8 cellular contexts compared by ENCODE assay signal in the genomic region with DNA sequence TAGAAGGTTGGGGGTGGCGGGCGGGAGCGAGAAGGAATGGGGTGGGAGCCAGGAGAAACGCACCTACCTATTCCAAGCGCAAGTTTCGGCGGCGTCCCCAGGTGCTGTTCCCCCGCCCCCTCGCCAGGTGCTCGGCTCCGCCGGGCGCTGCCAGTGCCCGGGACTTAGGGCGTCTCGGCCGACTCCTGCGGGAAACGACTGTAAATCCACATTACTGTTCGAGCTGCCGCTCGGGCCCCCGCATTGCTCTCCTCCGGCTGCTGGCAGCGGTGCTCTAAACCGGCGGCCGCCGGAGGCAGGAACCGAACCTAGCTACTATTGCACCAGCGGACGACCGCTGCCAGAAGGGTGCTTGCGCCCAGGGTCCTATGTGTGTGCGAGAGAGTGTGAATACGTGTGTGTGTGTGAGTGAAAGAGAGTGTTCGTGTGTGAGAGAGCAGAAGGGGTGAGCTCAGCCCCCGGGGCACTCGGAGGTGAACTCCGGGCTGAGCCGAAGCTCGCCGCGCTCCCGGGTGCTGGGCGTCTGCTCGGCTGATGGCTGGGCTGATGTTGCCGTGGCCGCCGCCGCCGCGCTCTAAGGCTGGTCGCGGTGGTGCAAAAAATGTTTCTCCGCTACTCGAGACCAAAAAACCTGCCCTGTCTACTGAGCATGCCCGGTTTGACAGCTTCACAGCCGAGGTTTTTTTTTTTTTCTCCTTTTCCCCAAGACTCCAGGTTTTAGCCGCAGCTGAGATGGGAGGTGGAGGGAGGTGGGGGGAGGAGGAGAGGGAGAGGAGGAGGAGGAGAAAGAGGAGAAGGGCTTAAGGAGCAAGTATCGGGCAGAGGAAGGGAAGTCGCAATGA.
DNase-seq lines count a peak whose midpoint lies in the region; ATAC-seq and TF ChIP-seq lines count a peak whose summit lies in the region.

No MANE protein-coding gene starts in this region.

- no peaks in the 10 kb centered on the region for H3K27me3 ChIP-seq in thoracic aorta (replicated peaks; ENCODE audit: insufficient read depth)

- H3K36me3 ChIP-seq in thoracic aorta, result no peaks in the 10 kb centered on the region

- peak; percentile 79 for DNase-seq in Caki2 (ENCODE audit: low read depth)
- DNase-seq in NCI-H2227 treated with DMSO at 0.1 percent for 48 hours (lab: John Stamatoyannopoulos, UW), result peak; percentile 82
- DNase-seq in caudate nucleus (lab: John Stamatoyannopoulos, UW), result peak in 52 of 61 donors; percentile 1 to 79 (median 22)
- peak; percentile 17 to 88 for DNase-seq in lower leg skin (ENCODE audit: low spot score in 2 of 2)
- no peak for DNase-seq in thoracic aorta (ENCODE audit: low spot score)
- no peak for DNase-seq in UCSD-AML1 (lab: John Stamatoyannopoulos, UW; ENCODE audit: unreplicated experiment)
- no peak for DNase-seq in AML-193 (lab: John Stamatoyannopoulos, UW)

- TF ChIP-seq POLR2A in lower leg skin (IDR thresholded peaks at IDR 0.05), result no peak

- no peaks in the 10 kb centered on the region for H3K9me3 ChIP-seq in thoracic aorta

- TF ChIP-seq CTCF in lower leg skin (IDR thresholded peaks at IDR 0.05), result no peak
- TF ChIP-seq CTCF in thoracic aorta (IDR thresholded peaks at IDR 0.05), result no peak

- H3K4me3 ChIP-seq in lower leg skin (ENCODE audit: low read depth, poor library complexity, severe bottlenecking), result peak overlapping the region; percentile 12
- H3K4me3 ChIP-seq in thoracic aorta, result peak overlapping the region; percentile 71

- in situ Hi-C loops in Caki2 (cut with HindIII; ENCODE audit: low pct_unique_long_range_greater_than_20kb, low sequenced_read_pairs), result no loop called here

- ATAC-seq in thoracic aorta (ENCODE audit: insufficient number of reproducible peaks, low FRiP score, low read depth) (peak; percentile 65), GM19463 (IDR thresholded peaks at IDR 0.05; ENCODE audit: unreplicated experiment) (no peak)

- 0 to 42% methylated on average over 30 to 48 of the region's 63 CpGs for WGBS in lower leg skin, 2 donors

- no peak overlapping the region for H3K27ac ChIP-seq in caudate nucleus (ENCODE audit: low read depth, low read length)
- peak overlapping the region; percentile 43 to 49 for H3K27ac ChIP-seq in thoracic aorta

- intact Hi-C loops in lower leg skin (cut with DNase I; ENCODE audit: low total_unique reads), result no loop called here

- no peaks in the 10 kb centered on the region for H3K4me1 ChIP-seq in thoracic aorta (ENCODE audit: control insufficient read depth in 1 of 2, low read depth in 2 of 2)

Comparison
In these comparisons a context has a peak if more than half of its experiments do, and no peak if none do; other contexts are left out.
1. DNase-seq: peak in Caki2 (single experiment), NCI-H2227 treated with DMSO at 0.1 percent for 48 hours (single experiment), caudate nucleus (52 of 61) and lower leg skin (2 of 2); none in thoracic aorta (single experiment), UCSD-AML1 (single experiment) and AML-193 (0 of 2).